ENCODE assay signal across 1 cellular context in genomic region chr2:159715451-159715850, GRCh38.
TF ChIP-seq lines count a peak whose summit lies in the region.

No MANE protein-coding gene starts in this region.

TF ChIP-seq in HepG2, 621 proteins besides CTCF, POLR2A, EP300 and RAD21:
- TF ChIP-seq ZNF770 (CRISPR knock-in tag; IDR thresholded peaks at IDR 0.05) (peak; percentile 58; the same call in 1 of the 2 replicates), NFIC (IDR thresholded peaks at IDR 0.05; ENCODE audit: low read length) (no peak)
